Comparison of ENCODE assay signal across 25 cellular contexts in the genomic region with DNA sequence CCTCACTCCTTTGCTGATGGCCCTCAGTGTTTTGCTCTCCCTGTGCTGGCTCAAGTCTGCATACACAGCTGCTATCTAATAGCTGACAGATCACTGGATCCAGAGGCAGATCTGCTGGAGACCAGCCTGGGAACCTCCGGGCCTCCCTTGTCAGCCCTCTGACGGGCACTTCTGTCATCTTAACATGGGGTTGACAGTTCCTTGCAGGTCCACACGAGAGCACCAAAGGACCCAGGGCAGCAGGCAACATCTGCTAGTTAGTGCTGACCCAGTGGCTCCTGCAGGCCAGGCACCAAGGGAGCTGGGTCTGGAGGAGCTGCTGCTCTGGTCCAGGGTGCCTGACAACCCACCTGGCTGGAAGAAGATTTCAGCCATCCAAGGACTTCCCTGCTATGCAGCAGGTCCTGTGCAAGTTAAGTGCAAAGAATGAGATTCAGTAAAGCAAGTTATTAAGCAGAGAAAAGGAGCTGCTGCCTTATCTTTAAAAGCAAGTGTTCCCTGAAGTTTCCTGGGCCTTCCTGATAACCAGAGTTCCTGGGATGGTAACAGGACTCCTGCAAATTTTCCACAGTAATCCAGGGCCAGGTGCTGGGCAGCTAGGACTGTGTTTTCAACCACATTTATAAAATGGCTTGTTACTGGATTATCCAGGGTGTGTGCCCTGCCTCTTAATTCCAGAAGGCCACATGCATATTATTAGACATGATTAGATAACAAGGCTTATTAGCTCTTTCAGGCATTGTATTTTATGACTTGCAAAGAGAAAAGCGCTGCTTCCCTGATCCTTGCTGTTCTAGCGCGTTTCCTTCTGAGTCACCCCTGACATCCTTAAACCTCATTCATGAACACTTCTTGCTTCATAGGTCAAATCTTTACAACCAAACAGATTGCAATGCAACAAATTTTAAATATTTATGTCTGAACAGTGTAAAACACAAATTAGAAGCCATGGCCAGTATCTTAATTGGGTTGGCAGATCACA.
DNase-seq lines count a peak whose midpoint lies in the region; ATAC-seq and TF ChIP-seq lines count a peak whose summit lies in the region.
"Had no signal": no experiment of that assay in that cellular context is flagged by ENCODE, and none has a peak within 500 bp of the region (broad histone marks: within the 10 kb centered on the region; RNA-seq: fewer than 3 reads in every experiment).

No MANE protein-coding gene starts in this region.

- H4K20me1 ChIP-seq in smooth muscle cell (ENCODE audit: low read depth), result no peaks in the 10 kb centered on the region

- peak; percentile 15 for ATAC-seq in left ventricle myocardium superior
- no peak for ATAC-seq in Right ventricle myocardium superior (ENCODE audit: poor library complexity)
- ATAC-seq in HG02678 (IDR thresholded peaks at IDR 0.05; ENCODE audit: unreplicated experiment), result no peak
- ATAC-seq: effector memory CD8-positive, alpha-beta T cell; natural killer cell had no signal

- H3K79me2 ChIP-seq in smooth muscle cell (ENCODE audit: low read depth), result no peaks in the 10 kb centered on the region

- intact Hi-C loops in left ventricle myocardium superior (cut with micrococcal nuclease), result no loop called here
- intact Hi-C loops in Right ventricle myocardium superior (cut with DNase I), result no loop called here

- DNase-seq in left ventricle myocardium superior (no peak), Right ventricle myocardium superior (no peak), WERI-Rb-1 (peak; percentile 15), fibroblast of pulmonary artery (ENCODE audit: low read depth) (peak; percentile 43), smooth muscle cell (lab: John Stamatoyannopoulos, UW; ENCODE audit: unreplicated experiment) (no peak), NAMALWA (ENCODE audit: low spot score) (no peak), activated gamma-delta T cell treated with Interleukin-2 at 50 U/mL for 16 hours (no peak)
- DNase-seq: activated CD4-positive, alpha-beta T cell treated with anti-CD3 and anti-CD28 coated beads, Interleukin-2, amount 50 U/mL, for 48 hours; CD8-positive, alpha-beta memory T cell; DMS 273 treated with DMSO at 0.1 percent for 48 hours; effector memory CD8-positive, alpha-beta T cell; glutamatergic neuron; GM23248; HFFc6; Kasumi-1; natural killer cell; NCI-H1930; NCI-H226; RPMI8226; spleen; T-helper 1 cell; transverse colon had no signal

- TF ChIP-seq CTCF in WERI-Rb-1 (IDR thresholded peaks at IDR 0.05; ENCODE audit: low read depth, low read length) (peak; percentile 32; the same call in 1 of the 2 replicates), fibroblast of pulmonary artery (IDR thresholded peaks at IDR 0.05; ENCODE audit: low read length, missing control alignments) (no peak), smooth muscle cell (IDR thresholded peaks at IDR 0.05; ENCODE audit: borderline replicate concordance, insufficient read depth, poor library complexity, severe bottlenecking) (no peak)

- H3K4me1 ChIP-seq in smooth muscle cell (ENCODE audit: low read depth), result no peaks in the 10 kb centered on the region

- H3K4me3 ChIP-seq in WERI-Rb-1 (ENCODE audit: low read depth, low read length) (no peak overlapping the region), fibroblast of pulmonary artery (replicated peaks; ENCODE audit: low read depth, low read length) (no peak overlapping the region), smooth muscle cell (no peak overlapping the region)
- H3K4me3 ChIP-seq: coronary artery, GM23248, spleen, transverse colon had no signal

- H2AFZ ChIP-seq in smooth muscle cell (ENCODE audit: low read depth), result no peak overlapping the region
- H2AFZ ChIP-seq: GM23248 had no signal

- H3K9ac ChIP-seq in smooth muscle cell (ENCODE audit: low read depth), result no peak overlapping the region
- H3K9ac ChIP-seq: GM23248 had no signal

- H3K9me3 ChIP-seq in WERI-Rb-1 (ENCODE audit: severe bottlenecking) (no peaks in the 10 kb centered on the region), smooth muscle cell (replicated peaks; ENCODE audit: low read depth) (no peaks in the 10 kb centered on the region)
- H3K9me3 ChIP-seq: transverse colon had no signal

- no peaks in the 10 kb centered on the region for H3F3A ChIP-seq in smooth muscle cell (ENCODE audit: low read depth)

- H3K27me3 ChIP-seq in WERI-Rb-1 (ENCODE audit: insufficient read depth, low read depth, severe bottlenecking), result no peaks in the 10 kb centered on the region
- no peaks in the 10 kb centered on the region for H3K27me3 ChIP-seq in smooth muscle cell (ENCODE audit: low read depth)
- H3K27me3 ChIP-seq: spleen, transverse colon had no signal

- no peaks in the 10 kb centered on the region for H3K36me3 ChIP-seq in WERI-Rb-1
- H3K36me3 ChIP-seq in smooth muscle cell (ENCODE audit: low read depth), result no peaks in the 10 kb centered on the region
- H3K36me3 ChIP-seq: transverse colon had no signal

- H3K27ac ChIP-seq in WERI-Rb-1 (no peak overlapping the region), smooth muscle cell (ENCODE audit: low read depth) (peak overlapping the region; percentile 6)
- H3K27ac ChIP-seq: coronary artery, GM23248, HL-60, spleen, transverse colon had no signal

- WGBS in smooth muscle cell (ENCODE audit: low lambda C conversion rate), result 31% methylated on average over 6 of the region's 6 CpGs

- peak overlapping the region; percentile 19 for H3K4me2 ChIP-seq in smooth muscle cell

Comparison
In these comparisons a context has a peak if more than half of its experiments do, and no peak if none do; other contexts are left out.
1. DNase-seq: peak in WERI-Rb-1 (single experiment) and fibroblast of pulmonary artery (single experiment); none in left ventricle myocardium superior (single experiment), Right ventricle myocardium superior (single experiment), smooth muscle cell (single experiment), NAMALWA (single experiment) and activated gamma-delta T cell treated with Interleukin-2 at 50 U/mL for 16 hours (single experiment).